ENCODE assay signal across 8 cellular contexts in the genomic region with DNA sequence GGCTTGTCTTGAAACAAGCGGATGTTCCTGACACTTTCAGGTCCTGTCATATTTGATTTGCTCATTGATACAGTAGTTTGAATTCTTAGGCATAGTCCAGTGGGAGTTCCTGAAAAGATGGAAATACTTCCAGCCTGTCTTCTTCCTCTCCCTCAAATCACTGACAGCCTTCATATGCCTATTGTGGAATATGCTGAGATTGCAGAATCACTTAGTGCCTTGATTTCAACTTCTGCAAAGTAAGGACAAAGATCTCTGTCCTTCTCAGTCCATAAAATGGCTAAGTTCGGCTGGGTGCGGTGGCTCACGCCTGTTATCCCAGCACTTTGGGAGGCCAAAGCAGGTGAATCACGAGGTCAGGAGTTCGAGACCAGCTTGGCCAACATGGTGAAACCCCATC.
"Had no signal": no experiment of that assay in that cellular context is flagged by ENCODE, and none has a peak within 500 bp of the region (broad histone marks: within the 10 kb centered on the region; RNA-seq: fewer than 3 reads in every experiment).

No MANE protein-coding gene starts in this region.

- H3K27ac ChIP-seq: GM23248, HL-60 had no signal

- DNase-seq: GM23248, GOT3, H9, HCEC 1CT, Kasumi-1, KG1 had no signal

- H3K4me3 ChIP-seq: GM23248 had no signal

- H3K9ac ChIP-seq: GM23248 had no signal

- FAIRE-seq: H54 had no signal

- H2AFZ ChIP-seq: GM23248 had no signal
